ENCODE assay signal across 8 cellular contexts in the genomic region with DNA sequence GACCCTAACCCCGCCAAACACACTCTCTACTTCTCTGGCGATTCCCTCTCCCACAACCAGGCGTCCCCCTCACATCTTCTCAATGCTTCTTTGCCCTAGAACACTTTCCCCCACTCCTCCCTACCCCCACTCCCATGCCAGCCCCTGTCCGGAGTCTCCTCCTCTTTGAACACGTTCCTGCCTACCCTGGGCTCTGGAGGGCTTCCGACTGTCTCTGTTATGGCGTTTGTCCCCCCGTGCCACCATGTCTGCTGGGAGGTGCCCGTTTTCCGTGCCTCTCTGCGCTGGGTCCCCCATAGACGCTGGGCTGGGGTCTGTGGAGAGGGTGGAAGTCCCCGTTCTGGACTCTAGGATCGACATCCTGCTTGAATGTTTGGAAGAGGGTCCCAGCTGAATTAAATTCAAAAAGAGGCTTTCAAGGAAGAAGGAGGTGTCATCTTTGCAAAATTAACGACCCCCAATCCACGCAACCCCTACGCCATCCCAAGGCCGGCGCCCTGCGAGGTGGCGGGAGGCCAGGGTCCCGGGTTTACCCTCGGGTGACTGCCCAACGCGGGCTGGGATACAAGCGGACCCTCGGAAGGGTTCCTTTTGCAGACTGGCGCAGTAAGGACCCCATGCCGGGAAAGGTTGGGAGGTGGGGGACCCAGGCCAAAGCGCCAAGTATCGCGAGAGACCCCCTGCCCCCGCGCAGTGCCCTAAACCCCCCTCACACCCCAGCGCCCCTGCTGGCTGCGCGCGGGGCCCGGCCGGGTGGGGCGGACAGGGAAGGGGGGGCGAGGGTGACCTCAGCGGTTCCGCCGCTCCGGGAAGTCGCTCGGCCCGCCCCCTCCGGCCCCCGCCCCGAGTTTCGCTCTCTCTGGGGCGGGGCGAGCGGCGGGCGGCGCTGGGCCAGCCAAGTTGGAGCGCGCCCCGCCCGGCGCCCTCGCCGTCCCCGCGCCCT. TPM values are rescaled to one million over a fixed set of nuclear protein-coding genes. Genes with fewer than 3 reads are reported as not detected.
A peak's percentile ranks its signal among the peaks of the same experiment; 100 is the strongest.
DNase-seq lines count a peak whose midpoint lies in the region; ATAC-seq and TF ChIP-seq lines count a peak whose summit lies in the region.

No MANE protein-coding gene starts in this region.

- ATAC-seq in GM21447 (IDR thresholded peaks at IDR 0.05; ENCODE audit: unreplicated experiment), result peak; percentile 39
- no peak for ATAC-seq in HG02840 (IDR thresholded peaks at IDR 0.05; ENCODE audit: low FRiP score, unreplicated experiment)

- H3K9me3 Mint-ChIP-seq in chondrocyte (ENCODE audit: low read depth), result no peaks in the 10 kb centered on the region

- H3K27me3 Mint-ChIP-seq in chondrocyte (ENCODE audit: low read depth), result no peaks in the 10 kb centered on the region

- peak overlapping the region; percentile 56 for H3K4me3 Mint-ChIP-seq in chondrocyte (ENCODE audit: unreplicated experiment)

- H3K27me3 ChIP-seq in MG63 (no peaks in the 10 kb centered on the region), layer of hippocampus (ENCODE audit: control insufficient read depth, insufficient read depth, low read length) (no peaks in the 10 kb centered on the region)

- H3K4me3 ChIP-seq in MG63, result peak overlapping the region; percentile 37

- H3K36me3 Mint-ChIP-seq in chondrocyte (ENCODE audit: low read depth), result no peaks in the 10 kb centered on the region

- H3K9me3 ChIP-seq in MG63, result no peaks in the 10 kb centered on the region

- H3K27ac ChIP-seq in layer of hippocampus (ENCODE audit: low read depth, low read length), result peak overlapping the region; percentile 79

- no peak overlapping the region for H3K27ac Mint-ChIP-seq in chondrocyte (ENCODE audit: unreplicated experiment)

- H3K36me3 ChIP-seq in MG63, result no peaks in the 10 kb centered on the region

- peaks cover 30% of the 10 kb centered on the region for H3K4me1 Mint-ChIP-seq in chondrocyte (ENCODE audit: low read depth)

- peak; percentile 57 for TF ChIP-seq CTCF in chondrocyte (IDR thresholded peaks at IDR 0.05)

- DNase-seq in COLO668 (lab: John Stamatoyannopoulos, UW; ENCODE audit: unreplicated experiment) (peak; percentile 81), MG63 (peak; percentile 79), chondrocyte (ENCODE audit: low spot score) (no peak)
- DNase-seq in activated CD4-positive, alpha-beta T cell treated with anti-CD3 and anti-CD28 coated beads for 24 hours (ENCODE audit: low read depth in 2 of 2), result peak; percentile 66 to 69
- peak; percentile 80 to 85 for DNase-seq in stimulated activated CD4-positive, alpha-beta T cell treated with anti-CD3 and anti-CD28 coated beads, Interleukin-2, amount 100 ng/mL, for 24 hours

RNA-seq across cellular contexts. Expression of gene ZBTB42, which starts 1.0 kb away (rescaled TPM):
- 2.5 and 3.9 TPM in 2 replicates for total RNA-seq in MG63 (2014; rRNA removed; shearing (Covaris generic); ENCODE audit: low replicate concordance)
- 2.1 to 2.8 TPM (median 2.6 TPM) in 3 replicates for total RNA-seq in chondrocyte

RNA-seq across cellular contexts. Expression of gene AKT1, which starts 4.4 kb away (rescaled TPM):
- 118 and 140 TPM in 2 replicates for total RNA-seq in MG63 (2014; rRNA removed; shearing (Covaris generic); ENCODE audit: low replicate concordance)
- 143 to 158 TPM (median 156 TPM) in 3 replicates for total RNA-seq in chondrocyte

RNA-seq across cellular contexts. Expression of gene SIVA1, which starts 47.0 kb away (rescaled TPM):
- 166 and 169 TPM in 2 replicates for total RNA-seq in MG63 (2014; rRNA removed; shearing (Covaris generic); ENCODE audit: low replicate concordance)
- total RNA-seq in chondrocyte, result 47.0 to 54.9 TPM (median 47.4 TPM) in 3 replicates
